20 cellular contexts compared by ENCODE assay signal in genomic region chr1:198846506-198847010, GRCh38.
DNase-seq lines count a peak whose midpoint lies in the region; ATAC-seq and TF ChIP-seq lines count a peak whose summit lies in the region.
"Had no signal": no experiment of that assay in that cellular context is flagged by ENCODE, and none has a peak within 500 bp of the region (broad histone marks: within the 10 kb centered on the region; RNA-seq: fewer than 3 reads in every experiment).

No MANE protein-coding gene starts in this region.

- no peak overlapping the region for H2AFZ ChIP-seq in DND-41 (ENCODE audit: low read depth, low read length)
- H2AFZ ChIP-seq: GM23338 had no signal

- no peak overlapping the region for H3K4me2 ChIP-seq in DND-41 (ENCODE audit: insufficient read depth, low read length)
- H3K4me2 ChIP-seq: A549, GM23338 had no signal

- H3K27me3 ChIP-seq in DND-41 (ENCODE audit: insufficient read depth, low read length, poor library complexity) (no peaks in the 10 kb centered on the region), right lobe of liver (no peaks in the 10 kb centered on the region)
- H3K27me3 ChIP-seq: BE2C, SJSA1 had no signal

- peaks cover 33% of the 10 kb centered on the region for H4K20me1 ChIP-seq in DND-41 (ENCODE audit: insufficient read depth, low read length)

- WGBS in right lobe of liver (ENCODE audit: insufficient coverage, low coverage, low lambda C conversion rate, missing lambda C conversion rate): 72% methylated on average over 3 of the region's 3 CpGs

- no peaks in the 10 kb centered on the region for H3K4me1 ChIP-seq in DND-41 (ENCODE audit: insufficient read depth, low read length)
- no peaks in the 10 kb centered on the region for H3K4me1 ChIP-seq in right lobe of liver
- H3K4me1 ChIP-seq: SJSA1 had no signal

- TF ChIP-seq CTCF in DND-41 (IDR thresholded peaks at IDR 0.05; ENCODE audit: borderline replicate concordance, extremely low read depth, low read length, poor library complexity, severe bottlenecking) (no peak), coronary artery (IDR thresholded peaks at IDR 0.05) (no peak), GM13977 (IDR thresholded peaks at IDR 0.05; ENCODE audit: extremely low read depth, insufficient read depth, missing control alignments) (no peak), right lobe of liver (IDR thresholded peaks at IDR 0.05) (no peak)

- H3K36me3 ChIP-seq in DND-41 (ENCODE audit: insufficient read depth, low read length) (peaks cover 89% of the 10 kb centered on the region), right lobe of liver (no peaks in the 10 kb centered on the region)

- H3K9me3 ChIP-seq in DND-41 (ENCODE audit: insufficient read depth, low read length, severe bottlenecking) (no peaks in the 10 kb centered on the region), right lobe of liver (no peaks in the 10 kb centered on the region)
- H3K9me3 ChIP-seq: A549, BE2C, HAP-1, SJSA1 had no signal

- H3K79me2 ChIP-seq in DND-41 (ENCODE audit: insufficient read depth, low read length): peaks cover 79% of the 10 kb centered on the region

- intact Hi-C loops in head of caudate nucleus (cut with DNase I) (no loop called here), right lobe of liver (cut with DNase I) (no loop called here)

- H3K4me3 ChIP-seq in DND-41 (ENCODE audit: low read depth in 1 of 2, low read length in 2 of 2) (no peak overlapping the region), coronary artery (no peak overlapping the region), right lobe of liver (no peak overlapping the region)
- H3K4me3 ChIP-seq: A549, GM23338, HAP-1, K562, SJSA1 had no signal

- no peak overlapping the region for H3K9ac ChIP-seq in DND-41 (ENCODE audit: low read depth, low read length)

- DNase-seq in DND-41 (no peak), NCI-H446 (lab: John Stamatoyannopoulos, UW) (peak; percentile 97 to 99), cerebellar cortex (ENCODE audit: low spot score) (peak; percentile 43), head of caudate nucleus (peak in 23 of 42 donors; percentile 7 to 72 (median 39)), coronary artery (ENCODE audit: low spot score) (no peak), GM13977 (ENCODE audit: low spot score) (no peak), foreskin melanocyte (no peak), right lobe of liver (no peak)
- DNase-seq: BE2C, DMS79 treated with DMSO at 0.1 percent for 48 hours, NCI-H1092 treated with DMSO at 0.1 percent for 48 hours, NCI-H1436 treated with DMSO at 0.1 percent for 48 hours, NCI-H1930, NCI-H526 had no signal

- ATAC-seq in DND-41 (ENCODE audit: insufficient read depth, low read depth) (peak; percentile 10; the same call in 1 of the 3 replicates), right lobe of liver (no peak)
- ATAC-seq: A549, GM23338, K562, Right ventricle myocardium inferior had no signal

- no peak for TF ChIP-seq POLR2A in right lobe of liver (IDR thresholded peaks at IDR 0.05)

- H3K27ac ChIP-seq in DND-41 (ENCODE audit: low read length) (peak overlapping the region; percentile 3; the same call in 1 of the 2 replicates), coronary artery (no peak overlapping the region), right lobe of liver (no peak overlapping the region)
- H3K27ac ChIP-seq: A549, SJSA1 had no signal

- in situ Hi-C loops in GM13977 (cut with MboI; ENCODE audit: low pct_unique_long_range_greater_than_20kb, low sequenced_read_pairs, unreplicated experiment): no loop called here

Comparison
In these comparisons a context has a peak if more than half of its experiments do, and no peak if none do; other contexts are left out.
1. DNase-seq: peak in NCI-H446 (2 of 2), cerebellar cortex (single experiment) and head of caudate nucleus (23 of 42); none in DND-41 (single experiment), coronary artery (single experiment), GM13977 (single experiment), foreskin melanocyte (single experiment) and right lobe of liver (0 of 3).